In the genomic region with DNA sequence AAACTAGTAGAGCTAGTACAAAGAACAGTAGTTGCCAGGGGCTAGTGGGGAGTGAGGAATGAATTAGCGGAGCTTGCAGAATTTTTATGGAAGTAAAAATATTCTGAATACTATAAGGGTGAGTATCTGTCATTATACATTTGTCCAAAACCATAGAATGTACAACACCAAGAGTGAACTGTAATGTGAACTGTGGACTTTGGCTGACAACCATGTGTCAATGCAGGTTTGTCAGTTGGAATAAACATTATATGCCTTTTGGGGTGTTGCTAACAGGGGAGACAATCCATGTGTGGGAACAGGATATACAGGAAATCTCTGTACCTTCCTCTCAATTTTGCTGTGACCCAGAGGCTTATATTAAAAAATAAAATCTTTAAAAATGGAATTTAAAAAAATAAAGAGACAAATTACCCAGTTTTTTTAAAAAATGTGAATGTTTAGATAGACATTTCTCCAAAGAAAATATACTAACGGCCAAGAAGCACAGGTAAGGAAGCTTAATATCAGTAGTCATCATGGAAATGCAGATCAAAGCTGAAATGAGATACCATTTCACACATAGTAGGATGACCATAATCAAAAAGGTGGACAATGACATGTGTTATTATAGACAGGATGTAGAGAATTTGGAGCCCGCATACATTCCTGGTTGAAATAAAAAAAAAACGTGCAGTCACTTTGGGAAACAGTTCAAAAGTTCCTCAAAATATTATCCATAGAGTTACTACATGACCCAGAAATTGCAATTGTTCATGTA, we compare ENCODE assay signal across 32 cellular contexts.
"Had no signal": no experiment of that assay in that cellular context is flagged by ENCODE, and none has a peak within 500 bp of the region (broad histone marks: within the 10 kb centered on the region; RNA-seq: fewer than 3 reads in every experiment).

No MANE protein-coding gene starts in this region.

- H3K4me1 Mint-ChIP-seq: naive B cell; naive thymus-derived CD8-positive, alpha-beta T cell; nephron progenitor cell; neural crest cell; stimulated activated memory B cell treated with anti-CD40 and anti-IgM and Interleukin-4, amounts not matched to agents 10 μg/mL and 1 μg/mL and 100 μg/mL, for 72 hours; stimulated activated naive CD8-positive, alpha-beta T cell treated with anti-CD3 and anti-CD28 coated beads, Interleukin-15, amount 100 ng/mL, for 72 hours had no signal

- H3K9me3 ChIP-seq: pancreas, psoas muscle, right lobe of liver, sigmoid colon, spleen, suprapubic skin, testis, tibial artery, transverse colon, upper lobe of right lung, uterus had no signal

- DNase-seq: naive B cell; naive thymus-derived CD8-positive, alpha-beta T cell; nephron progenitor cell; occipital lobe; pancreas; psoas muscle; right cardiac atrium; right lobe of liver; sigmoid colon; spleen; stimulated activated CD4-positive, alpha-beta T cell treated with anti-CD3 and anti-CD28 coated beads, Interleukin-12 subunit alpha, Interleukin-12 subunit beta, amount 100 ng/mL, for 4 hours; stimulated activated CD4-positive, alpha-beta T cell treated with anti-CD3 and anti-CD28 coated beads, Interleukin-1b, Interleukin-23, amount 100 ng/mL, for 48 hours; stimulated activated CD4-positive, alpha-beta T cell treated with anti-CD3 and anti-CD28 coated beads, Interleukin-4, amount 100 ng/mL, for 1 hour; stimulated activated CD4-positive, alpha-beta T cell treated with anti-CD3 and anti-CD28 coated beads, Interleukin-4, amount 100 ng/mL, for 4 hours; stimulated activated CD8-positive, alpha-beta memory T cell treated with anti-CD3 and anti-CD28 coated beads, Interleukin-4, amount 100 ng/mL, for 48 hours; stimulated activated naive CD4-positive, alpha-beta T cell; stimulated activated naive CD8-positive, alpha-beta T cell treated with anti-CD3 and anti-CD28 coated beads, Interleukin-15, amount 100 ng/mL, for 72 hours; stimulated activated naive CD8-positive, alpha-beta T cell treated with anti-CD3 and anti-CD28 coated beads, Interleukin-15, Interleukin-2, amounts not matched to agents 100 U/mL and 50 U/mL, for 24 hours; substantia nigra; testis; tibial artery; transverse colon; upper lobe of right lung; uterus had no signal

- H3K27me3 Mint-ChIP-seq: naive B cell; natural killer cell treated with Interleukin-12 subunit alpha and Interleukin-12 subunit beta and Interleukin-15 and Interleukin-18, amount 100 ng/mL, for 72 hours; progenitor cell of endocrine pancreas; stimulated activated memory B cell treated with anti-CD40 and anti-IgM and Interleukin-4, amounts not matched to agents 10 μg/mL and 1 μg/mL and 100 μg/mL, for 72 hours; stimulated activated naive CD8-positive, alpha-beta T cell treated with anti-CD3 and anti-CD28 coated beads, Interleukin-15, amount 100 ng/mL, for 72 hours; type B pancreatic cell had no signal

- H3K4me2 ChIP-seq: smooth muscle cell had no signal

- H3K36me3 ChIP-seq: pancreas, right lobe of liver, sigmoid colon, spleen, suprapubic skin, tibial artery, transverse colon, upper lobe of right lung, uterus had no signal

- ATAC-seq: naive thymus-derived CD8-positive, alpha-beta T cell; natural killer cell treated with Interleukin-12 subunit alpha and Interleukin-12 subunit beta and Interleukin-15 and Interleukin-18, amount 100 ng/mL, for 72 hours; pancreas; psoas muscle; right lobe of liver; stimulated activated memory B cell treated with anti-CD40 and anti-IgM and Interleukin-4, amounts not matched to agents 10 μg/mL and 1 μg/mL and 100 μg/mL, for 72 hours; stimulated activated naive CD8-positive, alpha-beta T cell treated with anti-CD3 and anti-CD28 coated beads, Interleukin-15, amount 100 ng/mL, for 72 hours; stimulated activated naive CD8-positive, alpha-beta T cell treated with anti-CD3 and anti-CD28 coated beads, Interleukin-15, Interleukin-2, amounts not matched to agents 100 U/mL and 50 U/mL, for 24 hours; upper lobe of right lung had no signal

- H3K27me3 ChIP-seq: pancreas, right lobe of liver, sigmoid colon, spleen, suprapubic skin, testis, tibial artery, transverse colon, upper lobe of right lung, uterus had no signal

- H3K4me3 ChIP-seq: pancreas, psoas muscle, right lobe of liver, sigmoid colon, skin epidermis, smooth muscle cell, spleen, suprapubic skin, testis, tibial artery, transverse colon, upper lobe of right lung, uterus had no signal

- H3K4me1 ChIP-seq: pancreas, psoas muscle, right lobe of liver, sigmoid colon, spleen, suprapubic skin, testis, tibial artery, upper lobe of right lung, uterus had no signal

- H3K4me3 Mint-ChIP-seq: naive B cell; naive thymus-derived CD8-positive, alpha-beta T cell; natural killer cell treated with Interleukin-12 subunit alpha and Interleukin-12 subunit beta and Interleukin-15 and Interleukin-18, amount 100 ng/mL, for 72 hours; nephron progenitor cell; neural crest cell; stimulated activated memory B cell treated with anti-CD40 and anti-IgM and Interleukin-4, amounts not matched to agents 10 μg/mL and 1 μg/mL and 100 μg/mL, for 72 hours; stimulated activated naive CD8-positive, alpha-beta T cell treated with anti-CD3 and anti-CD28 coated beads, Interleukin-15, amount 100 ng/mL, for 72 hours; type B pancreatic cell had no signal

- H3K27ac Mint-ChIP-seq: naive B cell; naive thymus-derived CD8-positive, alpha-beta T cell; natural killer cell treated with Interleukin-12 subunit alpha and Interleukin-12 subunit beta and Interleukin-15 and Interleukin-18, amount 100 ng/mL, for 72 hours; progenitor cell of endocrine pancreas; stimulated activated memory B cell treated with anti-CD40 and anti-IgM and Interleukin-4, amounts not matched to agents 10 μg/mL and 1 μg/mL and 100 μg/mL, for 72 hours; stimulated activated naive CD8-positive, alpha-beta T cell treated with anti-CD3 and anti-CD28 coated beads, Interleukin-15, amount 100 ng/mL, for 72 hours; type B pancreatic cell had no signal

- H3K36me3 Mint-ChIP-seq: naive B cell; naive thymus-derived CD8-positive, alpha-beta T cell; natural killer cell treated with Interleukin-12 subunit alpha and Interleukin-12 subunit beta and Interleukin-15 and Interleukin-18, amount 100 ng/mL, for 72 hours; stimulated activated memory B cell treated with anti-CD40 and anti-IgM and Interleukin-4, amounts not matched to agents 10 μg/mL and 1 μg/mL and 100 μg/mL, for 72 hours; type B pancreatic cell had no signal

- H3K27ac ChIP-seq: pancreas, psoas muscle, right lobe of liver, sigmoid colon, skin epidermis, spleen, suprapubic skin, testis, tibial artery, transverse colon, upper lobe of right lung, uterus had no signal
